In genomic region chr16:3059041-3059722, GRCh38 we compare ENCODE assay signal across 8 cellular contexts. TPM values are rescaled to one million over a fixed set of nuclear protein-coding genes. Genes with fewer than 3 reads are reported as not detected.
DNase-seq lines count a peak whose midpoint lies in the region; ATAC-seq and TF ChIP-seq lines count a peak whose summit lies in the region.

No MANE protein-coding gene starts in this region.

- peak overlapping the region; percentile 76 for H2AFZ ChIP-seq in DND-41 (ENCODE audit: low read depth, low read length)
- H2AFZ ChIP-seq in trophoblast cell (ENCODE audit: insufficient read depth, low read length, poor library complexity) = peak overlapping the region; percentile 95

- H3K9me3 Mint-ChIP-seq in activated naive CD8-positive, alpha-beta T cell treated with anti-CD3 and anti-CD28 coated beads for 36 hours = no peaks in the 10 kb centered on the region

- H3K4me1 ChIP-seq in DND-41 (ENCODE audit: insufficient read depth, low read length) (peaks cover 31% of the 10 kb centered on the region), trophoblast cell (ENCODE audit: control insufficient read depth in 1 of 2, insufficient read depth in 2 of 2, low read length in 2 of 2) (peaks cover 10 to 11% of the 10 kb centered on the region in 2 experiments), tibial nerve (peaks cover 0 to 19% (median 14%) of the 10 kb centered on the region in 4 donors)

- peak in 1 of 2 donors; percentile 45 for TF ChIP-seq EP300 in tibial nerve (IDR thresholded peaks at IDR 0.05)

- peak in 1 of 2 donors; percentile 28 for TF ChIP-seq POLR2A in tibial nerve (IDR thresholded peaks at IDR 0.05)

- H3K18ac ChIP-seq in trophoblast cell (ENCODE audit: low read length) = peak overlapping the region; percentile 98

- peak overlapping the region; percentile 57 for H2AK5ac ChIP-seq in trophoblast cell (ENCODE audit: low read length)

- H3K4me1 Mint-ChIP-seq in activated naive CD8-positive, alpha-beta T cell treated with anti-CD3 and anti-CD28 coated beads for 36 hours = peaks cover 50% of the 10 kb centered on the region

- ATAC-seq in DND-41 (ENCODE audit: insufficient read depth, low read depth) = peak; percentile 91
- ATAC-seq in GM21619 (IDR thresholded peaks at IDR 0.05; ENCODE audit: unreplicated experiment) = peak; percentile 60
- ATAC-seq in Right ventricle myocardium superior (ENCODE audit: poor library complexity) = peak; percentile 99

- peak overlapping the region; percentile 99 for H4K12ac ChIP-seq in trophoblast cell (ENCODE audit: low read depth, low read length)

- DNase-seq in DND-41 (peak; percentile 88), KG1 (lab: John Stamatoyannopoulos, UW) (peak; percentile 77), SKM-1 (lab: John Stamatoyannopoulos, UW; ENCODE audit: unreplicated experiment) (peak; percentile 61), Right ventricle myocardium superior (peak; percentile 94), trophoblast cell (peak; percentile 93 to 96), tibial nerve (ENCODE audit: low spot score in 2 of 2) (peak; percentile 42 to 58)
- peak; percentile 94 for DNase-seq in activated naive CD8-positive, alpha-beta T cell treated with anti-CD3 and anti-CD28 coated beads for 36 hours

- peak overlapping the region; percentile 90 for H3K27ac ChIP-seq in DND-41 (ENCODE audit: low read length)
- H3K27ac ChIP-seq in trophoblast cell (ENCODE audit: low read depth, low read length) = peak overlapping the region; percentile 46
- peak overlapping the region; percentile 37 to 88 (median 59) for H3K27ac ChIP-seq in tibial nerve

- peaks cover 31% of the 10 kb centered on the region for H3K36me3 ChIP-seq in DND-41 (ENCODE audit: insufficient read depth, low read length)
- H3K36me3 ChIP-seq in trophoblast cell (ENCODE audit: control insufficient read depth in 1 of 2, insufficient read depth in 2 of 2, low read length in 2 of 2) = peaks cover 2 to 4% of the 10 kb centered on the region in 2 experiments
- peaks cover 0 to 8% (median 0%) of the 10 kb centered on the region in 3 donors for H3K36me3 ChIP-seq in tibial nerve

- TF ChIP-seq CTCF in DND-41 (IDR thresholded peaks at IDR 0.05; ENCODE audit: borderline replicate concordance, extremely low read depth, low read length, poor library complexity, severe bottlenecking) (peak; percentile 83), tibial nerve (IDR thresholded peaks at IDR 0.05) (peak; percentile 96 to 99 (median 99))

- no peak overlapping the region for H3K23ac ChIP-seq in trophoblast cell (ENCODE audit: low read length)

- no CpG with 5 or more reads among the region's 67 CpGs for WGBS in trophoblast cell (ENCODE audit: extremely low coverage, insufficient coverage, insufficient read length)
- WGBS in tibial nerve, 2 donors = 1 to 2% methylated on average over 41 to 65 of the region's 67 CpGs

- H4K8ac ChIP-seq in trophoblast cell (ENCODE audit: low read depth, low read length) = peak overlapping the region; percentile 100

- peak overlapping the region; percentile 95 for H2BK120ac ChIP-seq in trophoblast cell (ENCODE audit: insufficient read depth, low read length, poor library complexity)

- intact Hi-C loops in Right ventricle myocardium superior (cut with DNase I) = loop anchor here (5.0 to 10.0 kb wide), 2 partner anchors 68 to 106 kb away; no protein-coding TSS in a partner anchor

- peak overlapping the region; percentile 97 for H4K91ac ChIP-seq in trophoblast cell (ENCODE audit: low read depth, low read length)

- peak overlapping the region; percentile 54 for H2BK5ac ChIP-seq in trophoblast cell (ENCODE audit: low read depth, low read length, poor library complexity)

- peaks cover 12% of the 10 kb centered on the region; the same call in 1 of the 2 replicates for H4K20me1 ChIP-seq in DND-41 (ENCODE audit: insufficient read depth, low read length)

- H3K4me3 ChIP-seq in DND-41 (ENCODE audit: low read depth in 1 of 2, low read length in 2 of 2) (peak overlapping the region; percentile 51 to 74), trophoblast cell (ENCODE audit: low read depth, low read length) (peak overlapping the region; percentile 88), tibial nerve (peak overlapping the region; percentile 69 to 93 (median 74))

- H3K79me1 ChIP-seq in trophoblast cell (ENCODE audit: low read length) = peaks cover 10% of the 10 kb centered on the region

- H3K9me3 ChIP-seq in DND-41 (ENCODE audit: insufficient read depth, low read length, severe bottlenecking) = no peaks in the 10 kb centered on the region
- H3K9me3 ChIP-seq in trophoblast cell (ENCODE audit: insufficient read depth, low read depth, low read length) = no peaks in the 10 kb centered on the region
- H3K9me3 ChIP-seq in tibial nerve = no peaks in the 10 kb centered on the region

- H3K4ac ChIP-seq in trophoblast cell (ENCODE audit: low read depth, low read length) = peak overlapping the region; percentile 80

- H3K4me2 ChIP-seq in DND-41 (ENCODE audit: insufficient read depth, low read length) (peak overlapping the region; percentile 83), trophoblast cell (ENCODE audit: low read length) (peak overlapping the region; percentile 87)

- H3K9ac ChIP-seq in DND-41 (ENCODE audit: low read depth, low read length) = peak overlapping the region; percentile 83
- H3K9ac ChIP-seq in trophoblast cell (ENCODE audit: low read length) = peak overlapping the region; percentile 80

- peak overlapping the region; percentile 94 for H3K27ac Mint-ChIP-seq in activated naive CD8-positive, alpha-beta T cell treated with anti-CD3 and anti-CD28 coated beads for 36 hours

- peak overlapping the region; percentile 74 for H2BK12ac ChIP-seq in trophoblast cell (ENCODE audit: low read length)

- peaks cover 17% of the 10 kb centered on the region for H3K36me3 Mint-ChIP-seq in activated naive CD8-positive, alpha-beta T cell treated with anti-CD3 and anti-CD28 coated beads for 36 hours

- H3K79me2 ChIP-seq in DND-41 (ENCODE audit: insufficient read depth, low read length) (peaks cover 23% of the 10 kb centered on the region), trophoblast cell (ENCODE audit: control insufficient read depth, insufficient read depth, low read length, poor library complexity) (peaks cover 5% of the 10 kb centered on the region)

- no peaks in the 10 kb centered on the region for H3K27me3 Mint-ChIP-seq in activated naive CD8-positive, alpha-beta T cell treated with anti-CD3 and anti-CD28 coated beads for 36 hours

- H3K14ac ChIP-seq in trophoblast cell (ENCODE audit: low read length) = peak overlapping the region; percentile 99

- peak overlapping the region; percentile 92 for H3K4me3 Mint-ChIP-seq in activated naive CD8-positive, alpha-beta T cell treated with anti-CD3 and anti-CD28 coated beads for 36 hours

- H3K27me3 ChIP-seq in DND-41 (ENCODE audit: insufficient read depth, low read length, poor library complexity) (no peaks in the 10 kb centered on the region), trophoblast cell (ENCODE audit: insufficient read depth, low read length) (no peaks in the 10 kb centered on the region), tibial nerve (no peaks in the 10 kb centered on the region)

RNA-seq across cellular contexts. Expression of gene IL32, which starts 6.3 kb away (rescaled TPM):
- 1,000 to 10,000 TPM; 1,056 to 1,060 TPM for total RNA-seq in activated naive CD8-positive, alpha-beta T cell treated with anti-CD3 and anti-CD28 coated beads for 36 hours
- total RNA-seq in Right ventricle myocardium superior (42.6 TPM), tibial nerve (10 to 100 TPM in 3 of 4 donors, 1 to 10 TPM in 1; 4.2 to 32.9 (median 21.7) TPM)
- polyA plus RNA-seq in trophoblast cell (2013) = 25.1 and 25.7 TPM in 2 replicates

RNA-seq across cellular contexts. Expression of gene MMP25, which starts 12.8 kb away (rescaled TPM):
- 1 to 10 TPM in 1 of 2 experiments, under 1 TPM in 1; 0.99 to 1.6 TPM for total RNA-seq in activated naive CD8-positive, alpha-beta T cell treated with anti-CD3 and anti-CD28 coated beads for 36 hours
- total RNA-seq in Right ventricle myocardium superior (1.3 TPM), tibial nerve (under 1 TPM in 2 of 4 donors, not detected in 2; under 0.01 to 0.42 TPM)
- 0.14 and 0.17 TPM in 2 replicates for polyA plus RNA-seq in trophoblast cell (2013)

RNA-seq across cellular contexts. Expression of gene BICDL2, which starts 22.4 kb away (rescaled TPM):
- total RNA-seq in activated naive CD8-positive, alpha-beta T cell treated with anti-CD3 and anti-CD28 coated beads for 36 hours = under 1 TPM; 0.31 to 0.56 TPM
- total RNA-seq in Right ventricle myocardium superior (not detected), tibial nerve (not detected)
- polyA plus RNA-seq in trophoblast cell (2013) = 2.0 TPM in 2 replicates

RNA-seq across cellular contexts. Expression of gene THOC6, which starts 35.3 kb away (rescaled TPM):
- total RNA-seq in activated naive CD8-positive, alpha-beta T cell treated with anti-CD3 and anti-CD28 coated beads for 36 hours = 10 to 100 TPM; 48.7 to 53.1 TPM
- 11.0 TPM for total RNA-seq in Right ventricle myocardium superior
- polyA plus RNA-seq in trophoblast cell (2013) = 26.2 and 26.7 TPM in 2 replicates
- total RNA-seq in tibial nerve = 10 to 100 TPM; 12.2 to 28.5 (median 18.0) TPM

RNA-seq across cellular contexts. Expression of gene HCFC1R1, which starts 35.4 kb away (rescaled TPM):
- 10 to 100 TPM; 23.4 to 23.7 TPM for total RNA-seq in activated naive CD8-positive, alpha-beta T cell treated with anti-CD3 and anti-CD28 coated beads for 36 hours
- 53.5 TPM for total RNA-seq in Right ventricle myocardium superior
- polyA plus RNA-seq in trophoblast cell (2013) = 124 TPM in 2 replicates
- total RNA-seq in tibial nerve = 10 to 100 TPM; 17.7 to 46.9 (median 38.5) TPM

Comparison
In these comparisons a context has a peak if more than half of its experiments do, and no peak if none do; other contexts are left out.
1. Peak in every context shown above with its lines: DNase-seq, ATAC-seq, H3K4me3 ChIP-seq and H3K27ac ChIP-seq.
2. RNA of gene IL32, which starts 6.3 kb away (total RNA-seq): 1,056 to 1,060 TPM in activated naive CD8-positive, alpha-beta T cell treated with anti-CD3 and anti-CD28 coated beads for 36 hours; 42.6 TPM in Right ventricle myocardium superior (single experiment) and 4.2 to 32.9 TPM in tibial nerve; every median in the first group is over 10 times any median in the second.